ENCODE assay signal across 9 cellular contexts in genomic region chr14:75430106-75430505, GRCh38. TPM values are rescaled to one million over a fixed set of nuclear protein-coding genes. Genes with fewer than 3 reads are reported as not detected.
DNase-seq lines count a peak whose midpoint lies in the region; ATAC-seq and TF ChIP-seq lines count a peak whose summit lies in the region.
"Had no signal": no experiment of that assay in that cellular context is flagged by ENCODE, and none has a peak within 500 bp of the region (broad histone marks: within the 10 kb centered on the region; RNA-seq: fewer than 3 reads in every experiment).

No MANE protein-coding gene starts in this region.

- no peak overlapping the region for H2BK12ac ChIP-seq in mesenchymal stem cell (ENCODE audit: low read length in 2 of 2)

- H3K4me3 ChIP-seq in Loucy (ENCODE audit: low read length, poor library complexity, severe bottlenecking) (peak overlapping the region; percentile 82), mesenchymal stem cell (ENCODE audit: insufficient read depth in 1 of 2, low read depth in 1 of 2, low read length in 2 of 2) (peak overlapping the region in 1 of 2 experiments; percentile 84), thoracic aorta (peak overlapping the region; percentile 95), testis (no peak overlapping the region)

- H2BK5ac ChIP-seq in mesenchymal stem cell (ENCODE audit: low read depth, low read length, poor library complexity, severe bottlenecking), result no peak overlapping the region

- peak overlapping the region in 1 of 2 experiments; percentile 24 for H3K4ac ChIP-seq in mesenchymal stem cell (ENCODE audit: low read depth in 1 of 2, low read length in 2 of 2)

- WGBS in mesenchymal stem cell, result 30% methylated on average over 7 of the region's 7 CpGs
- WGBS in testis, 2 donors, result 20 to 46% methylated on average over 7 of the region's 7 CpGs

- no peak overlapping the region for H2AFZ ChIP-seq in Loucy (ENCODE audit: low read length)
- no peak overlapping the region for H2AFZ ChIP-seq in mesenchymal stem cell (ENCODE audit: low read depth, low read length)

- H3K36me3 ChIP-seq in Loucy (ENCODE audit: insufficient read depth, low read length), result no peaks in the 10 kb centered on the region
- H3K36me3 ChIP-seq in mesenchymal stem cell (ENCODE audit: control insufficient read depth in 1 of 2, insufficient read depth in 2 of 2, low read depth in 1 of 2, low read length in 2 of 2), result peaks cover 13 to 18% of the 10 kb centered on the region in 2 experiments
- H3K36me3 ChIP-seq in thoracic aorta, result peaks cover 13% of the 10 kb centered on the region
- no peaks in the 10 kb centered on the region for H3K36me3 ChIP-seq in testis (ENCODE audit: low read depth, missing control alignments)

- H3K18ac ChIP-seq in mesenchymal stem cell (ENCODE audit: low read depth in 1 of 2, low read length in 2 of 2), result peak overlapping the region; percentile 3 to 19

- H2BK120ac ChIP-seq in mesenchymal stem cell (ENCODE audit: low read depth, low read length), result no peak overlapping the region

- H3K79me2 ChIP-seq in Loucy (ENCODE audit: insufficient read depth, low read length), result peaks cover 41% of the 10 kb centered on the region

- H3K27ac ChIP-seq in mesenchymal stem cell (ENCODE audit: low read length, poor library complexity, severe bottlenecking), result no peak overlapping the region
- H3K27ac ChIP-seq in thoracic aorta, result peak overlapping the region in 1 of 2 donors; percentile 61
- H3K27ac ChIP-seq in testis, result peak overlapping the region in 1 of 2 donors; percentile 85
- H3K27ac ChIP-seq: KMS-11 had no signal

- H3K27me3 ChIP-seq in Loucy (ENCODE audit: insufficient read depth, low read length, poor library complexity, severe bottlenecking) (no peaks in the 10 kb centered on the region), mesenchymal stem cell (ENCODE audit: control insufficient read depth in 1 of 2, insufficient read depth in 1 of 2, low read length in 2 of 2) (no peaks in the 10 kb centered on the region), thoracic aorta (replicated peaks; ENCODE audit: insufficient read depth) (no peaks in the 10 kb centered on the region), testis (no peaks in the 10 kb centered on the region)

- intact Hi-C loops in testis (cut with DNase I; ENCODE audit: low total_unique reads), result no loop called here

- H3K9ac ChIP-seq in Loucy (ENCODE audit: low read depth, low read length, poor library complexity, severe bottlenecking), result peak overlapping the region; percentile 81
- H3K9ac ChIP-seq in mesenchymal stem cell (ENCODE audit: low read length), result peak overlapping the region; percentile 89
- H3K9ac ChIP-seq: KMS-11 had no signal

- H3K4me1 ChIP-seq in Loucy (ENCODE audit: insufficient read depth, low read length, poor library complexity, severe bottlenecking) (peaks cover 76% of the 10 kb centered on the region), mesenchymal stem cell (ENCODE audit: control insufficient read depth, insufficient read depth, low read depth, low read length) (peaks cover 21% of the 10 kb centered on the region), thoracic aorta (ENCODE audit: control insufficient read depth in 1 of 2, low read depth in 2 of 2) (peaks cover 23 to 40% of the 10 kb centered on the region in 2 donors), testis (peaks cover 21% of the 10 kb centered on the region)

- no peak overlapping the region for H2AK5ac ChIP-seq in mesenchymal stem cell (ENCODE audit: low read length, severe bottlenecking)

- no peak for TF ChIP-seq POLR2A in testis (IDR thresholded peaks at IDR 0.05)

- H4K8ac ChIP-seq in mesenchymal stem cell (ENCODE audit: low read length), result no peak overlapping the region

- peaks cover 4% of the 10 kb centered on the region; the same call in 1 of the 2 replicates for H3F3A ChIP-seq in Loucy (ENCODE audit: low read depth)

- TF ChIP-seq CTCF in Loucy (conservative IDR thresholded peaks at IDR 0.05; ENCODE audit: low read length), result no peak
- no peak for TF ChIP-seq CTCF in thoracic aorta (IDR thresholded peaks at IDR 0.05)
- no peak for TF ChIP-seq CTCF in testis (IDR thresholded peaks at IDR 0.05)
- TF ChIP-seq CTCF in GM10248 (IDR thresholded peaks at IDR 0.05; ENCODE audit: control extremely low read depth, extremely low read depth, low read depth, missing control alignments), result no peak

- no peak overlapping the region for H3K14ac ChIP-seq in mesenchymal stem cell (ENCODE audit: low read length in 2 of 2)

- H3K23ac ChIP-seq in mesenchymal stem cell (ENCODE audit: low read length in 2 of 2), result no peak overlapping the region

- POLR2A ChIA-PET in GM10248 (lab: Yijun Ruan, JAX), result no interaction called here

- H3K9me2 ChIP-seq in Loucy (replicated peaks; ENCODE audit: low read depth, low read length), result no peaks in the 10 kb centered on the region

- H3K4me2 ChIP-seq in Loucy (ENCODE audit: low read depth, low read length, poor library complexity, severe bottlenecking) (peak overlapping the region; percentile 80), mesenchymal stem cell (ENCODE audit: low read length, poor library complexity, severe bottlenecking) (no peak overlapping the region)
- H3K4me2 ChIP-seq: KMS-11 had no signal

- no peaks in the 10 kb centered on the region for H4K20me1 ChIP-seq in Loucy (ENCODE audit: insufficient read depth, low read length, poor library complexity, severe bottlenecking)

- no peak overlapping the region for H4K91ac ChIP-seq in mesenchymal stem cell (ENCODE audit: low read length)

- peak; percentile 48 for DNase-seq in dedifferentiated amniotic fluid mesenchymal stem cell (ENCODE audit: extremely low spot score)
- DNase-seq in mesenchymal stem cell, result peak; percentile 85
- no peak for DNase-seq in thoracic aorta (ENCODE audit: low spot score)
- DNase-seq in testis, result no peak
- DNase-seq in GM10248 (ENCODE audit: extremely low spot score), result no peak

- H3K79me1 ChIP-seq in mesenchymal stem cell (replicated peaks; ENCODE audit: low read length, poor library complexity, severe bottlenecking), result peaks cover 30% of the 10 kb centered on the region

- CTCF ChIA-PET in GM10248 (lab: Yijun Ruan, JAX), result interaction anchor here (0.6 to 4.7 kb wide), 9 partner anchors 11 to 131 kb away, joined by 3 to 21 read pairs (median 5); no protein-coding TSS in a partner anchor

- ATAC-seq in thoracic aorta (ENCODE audit: insufficient number of reproducible peaks, low FRiP score, low read depth), result no peak
- no peak for ATAC-seq in GM19452 (IDR thresholded peaks at IDR 0.05; ENCODE audit: unreplicated experiment)
- no peak for ATAC-seq in HG03280 (IDR thresholded peaks at IDR 0.05; ENCODE audit: unreplicated experiment)

- H2BK15ac ChIP-seq in mesenchymal stem cell (ENCODE audit: low read depth, poor library complexity, severe bottlenecking), result no peak overlapping the region

- no peaks in the 10 kb centered on the region for H3K9me3 ChIP-seq in Loucy (ENCODE audit: insufficient read depth, low read depth, low read length)
- H3K9me3 ChIP-seq in mesenchymal stem cell (ENCODE audit: control insufficient read depth, low read length), result no peaks in the 10 kb centered on the region
- no peaks in the 10 kb centered on the region for H3K9me3 ChIP-seq in thoracic aorta
- no peaks in the 10 kb centered on the region for H3K9me3 ChIP-seq in testis

RNA-seq across cellular contexts. Expression of gene JDP2, which starts 2.3 kb away (rescaled TPM):
- polyA plus RNA-seq in mesenchymal stem cell (2013, experiment 1 of 2), result 63.4 TPM
- polyA plus RNA-seq in mesenchymal stem cell (2013, experiment 2 of 2), result 61.6 TPM
- total RNA-seq in thoracic aorta, result 100 to 1,000 TPM in 1 of 2 donors, 10 to 100 TPM in 1; 81.8 to 100 TPM
- 10 to 100 TPM; 10.7 to 19.0 TPM for total RNA-seq in testis
- polyA plus RNA-seq in testis (ENCODE audit: insufficient read depth, low read depth, low replicate concordance), result 14.0 TPM

Comparison
In these comparisons a context has a peak if more than half of its experiments do, and no peak if none do; other contexts are left out.
1. H3K4me3 ChIP-seq: peak in Loucy (single experiment) and thoracic aorta (single experiment); none in testis (0 of 2).
2. DNase-seq: peak in dedifferentiated amniotic fluid mesenchymal stem cell (single experiment) and mesenchymal stem cell (single experiment); none in thoracic aorta (single experiment), testis (single experiment) and GM10248 (single experiment).
3. RNA of gene JDP2, which starts 2.3 kb away (total RNA-seq): 81.8 to 100 TPM in thoracic aorta; 10.7 to 19.0 TPM in testis; every median in the first group is over 4 times any median in the second.